ENCODE assay signal across 1 cellular context in the genomic region with DNA sequence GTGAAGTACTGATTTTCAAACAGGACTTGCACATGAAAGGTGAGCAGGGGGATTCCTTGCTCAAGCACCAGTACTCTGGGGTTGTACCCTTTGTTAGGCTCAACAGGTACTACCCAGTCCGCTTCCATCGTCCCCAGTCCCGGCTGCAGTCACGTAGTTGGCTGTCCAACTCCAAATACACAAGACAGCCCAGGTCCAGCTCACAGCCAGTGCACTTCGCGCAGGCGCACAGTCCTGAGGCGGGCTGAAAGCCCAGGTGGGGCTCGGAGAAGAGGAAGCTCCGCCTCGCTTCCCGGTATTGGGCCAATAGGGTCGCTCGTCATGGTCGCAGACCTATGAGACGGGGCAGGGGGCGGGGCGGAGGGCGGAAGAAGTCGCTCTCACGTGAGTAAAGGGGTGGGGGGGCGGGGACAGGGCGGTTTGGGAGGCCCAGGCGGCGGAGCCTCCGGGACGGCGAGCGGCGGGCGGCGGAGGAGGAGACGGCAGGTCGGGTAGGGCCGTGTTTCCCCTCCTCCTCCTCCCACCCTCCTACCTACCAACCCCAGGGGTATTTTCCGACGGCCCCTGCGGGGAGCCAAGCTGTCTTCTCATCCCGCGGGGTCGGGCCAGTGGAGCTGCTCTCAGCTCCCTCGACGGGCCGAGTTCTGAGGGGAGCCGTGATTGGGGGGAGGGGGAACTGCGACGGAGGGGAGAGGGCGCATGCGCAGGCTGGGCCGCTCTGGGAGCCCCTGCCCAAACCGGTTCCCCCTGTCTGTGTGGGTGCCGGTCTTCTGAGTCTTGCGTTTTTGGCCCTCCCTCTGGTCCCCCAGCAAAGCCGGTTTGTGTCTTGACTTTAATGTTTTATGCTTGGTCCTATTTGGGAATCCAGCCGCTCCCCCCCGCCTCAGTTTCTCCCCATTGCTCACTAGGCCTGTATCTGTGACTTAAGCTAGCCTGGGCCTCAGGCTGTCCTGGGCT.
TF ChIP-seq lines count a peak whose summit lies in the region.

A gene (plus strand): TSS at position 418 of the 957 bp plus-strand sequence. CDS start 16,040 bp downstream, outside the sequence.

TF ChIP-seq in HepG2, 621 proteins besides CTCF, POLR2A, EP300 and RAD21 (continued from another document):
- peak; percentile 54; the same call in 1 of the 2 replicates for TF ChIP-seq ZNF350 (CRISPR knock-in tag; IDR thresholded peaks at IDR 0.05; ENCODE audit: borderline replicate concordance, low read depth)
- peak; percentile 74 for TF ChIP-seq GABPA (IDR thresholded peaks at IDR 0.05; ENCODE audit: low read depth, low read length)
- peak; percentile 87 for TF ChIP-seq GABPA (CRISPR knock-in tag; IDR thresholded peaks at IDR 0.05; ENCODE audit: low read depth)
